ENCODE assay signal across 4 cellular contexts in the genomic region with DNA sequence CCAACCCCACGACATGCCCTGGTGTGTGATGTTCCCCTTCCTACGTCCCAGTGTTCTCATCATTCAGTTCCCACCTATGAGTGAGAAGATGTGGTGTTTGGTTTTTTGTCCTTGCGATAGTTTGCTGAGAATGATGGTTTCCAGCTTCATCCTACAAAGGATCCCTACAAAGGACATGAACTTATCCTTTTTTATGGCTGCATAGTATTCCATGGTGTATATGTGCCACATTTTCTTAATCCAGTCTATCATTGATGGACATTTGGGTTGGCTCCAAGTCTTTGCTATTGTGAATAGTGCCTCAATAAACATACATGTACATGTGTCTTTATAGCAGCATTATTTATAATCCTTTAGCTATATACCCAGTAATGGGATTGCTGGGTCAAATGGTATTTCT. TPM values are rescaled to one million over a fixed set of nuclear protein-coding genes. Genes with fewer than 3 reads are reported as not detected.
DNase-seq lines count a peak whose midpoint lies in the region; ATAC-seq, FAIRE-seq and TF ChIP-seq lines count a peak whose summit lies in the region.
"Not testable (repeated sequence)": the region's sequence is repeated elsewhere in the genome, so short reads cannot be mapped to it uniquely, and the experiment has no call there.
"Had no signal": no experiment of that assay in that cellular context is flagged by ENCODE, and none has a peak within 500 bp of the region (broad histone marks: within the 10 kb centered on the region; RNA-seq: fewer than 3 reads in every experiment).

No MANE protein-coding gene starts in this region.

- not testable (repeated sequence) for H3K9me3 ChIP-seq in HEK293 (ENCODE audit: control insufficient read depth, insufficient read depth, low read depth, low read length); K562 (replicated peaks; ENCODE audit: control insufficient read depth, insufficient read depth, low read depth, low read length)

- H3K79me2 ChIP-seq in K562 (ENCODE audit: control insufficient read depth, insufficient read depth, low read length) = not testable (repeated sequence)

- not testable (repeated sequence) for H2AFZ ChIP-seq in K562 (ENCODE audit: low read depth, low read length)

- BruUV-seq in K562 (replicated peaks; lab: Mats Ljungman, UMichigan) = not testable (repeated sequence)

- not testable (repeated sequence) for H3K9me1 ChIP-seq in K562 (ENCODE audit: control insufficient read depth, insufficient read depth, low read length)

- not testable (repeated sequence) for H3K4me1 ChIP-seq in HEK293 (ENCODE audit: control insufficient read depth, insufficient read depth, low read length); K562 (replicated peaks in 1 of 2; ENCODE audit: control insufficient read depth in 2 of 2, insufficient read depth in 2 of 2, low read length in 2 of 2)

- H3K4me3 ChIP-seq in HEK293 (ENCODE audit: low read depth, low read length); K562: not testable (repeated sequence)

- H3K36me3 ChIP-seq in HEK293 (ENCODE audit: control insufficient read depth in 2 of 2, insufficient read depth in 1 of 2, low read length in 2 of 2); K562 (ENCODE audit: control insufficient read depth, insufficient read depth, low read length): not testable (repeated sequence)

- not testable (repeated sequence) for DNase-seq in K562 (ENCODE audit: extremely low read depth in 1 of 4, low spot score in 3 of 4)

- TF ChIP-seq RAD21 in K562 (CRISPR knock-in tag; conservative IDR thresholded peaks at IDR 0.05 in 1 of 2, IDR thresholded peaks at IDR 0.05 in 1 of 2) = not testable (repeated sequence)

- TF ChIP-seq POLR2A in K562 (conservative IDR thresholded peaks at IDR 0.05) = not testable (repeated sequence)

- POLR2A ChIA-PET in HEK293 (lab: Yijun Ruan, JAX); K562 (lab: Yijun Ruan, JAX): not testable (repeated sequence)

- WGBS in K562 (ENCODE audit: insufficient coverage, low coverage, missing lambda C conversion rate) = 15% methylated on average over 3 of the region's 3 CpGs

- TF ChIP-seq EP300 in K562 (IDR thresholded peaks at IDR 0.05; ENCODE audit: low read length) = not testable (repeated sequence)

- not testable (repeated sequence) for H4K20me1 ChIP-seq in K562 (replicated peaks; ENCODE audit: control insufficient read depth, insufficient read depth, low read length)

- not testable (repeated sequence) for ATAC-seq in SK-N-SH treated with all-trans-retinoic acid at 6 μM for 48 hours, K562

- H3K4me2 ChIP-seq in K562 (ENCODE audit: insufficient read depth, low read length) = not testable (repeated sequence)

- intact Hi-C loops in K562 (cut with micrococcal nuclease) = not testable (repeated sequence)

- not testable (repeated sequence) for H3K27me3 ChIP-seq in K562 (ENCODE audit: control insufficient read depth in 2 of 2, insufficient read depth in 2 of 2, low read length in 2 of 2)

- in situ Hi-C loops in K562 (cut with MboI) = not testable (repeated sequence)

- CTCF ChIA-PET in HEK293 (lab: Yijun Ruan, JAX) = not testable (repeated sequence)
- CTCF ChIA-PET in K562 (lab: Yijun Ruan, JAX; ENCODE audit: low intra/inter-chr PET ratio) = interaction anchor here (0.6 kb wide), 1 partner anchor 72 kb away, joined by 3 read pairs; no protein-coding TSS in a partner anchor

- FAIRE-seq in K562 (lab: Jason Lieb, UNC) = not testable (repeated sequence)

- not testable (repeated sequence) for H3K9ac ChIP-seq in K562 (ENCODE audit: insufficient read depth in 1 of 2, low read depth in 2 of 2, low read length in 2 of 2)

- H3K27ac ChIP-seq in HEK293 (ENCODE audit: extremely low read depth, low read depth, low read length); K562 (ENCODE audit: extremely low read depth, low read depth, low read length): not testable (repeated sequence)

- TF ChIP-seq CTCF in HEK293 (tag by site-specific recombination; IDR thresholded peaks at IDR 0.05); K562 (IDR thresholded peaks at IDR 0.05 in 2 of 3, conservative IDR thresholded peaks at IDR 0.05 in 1 of 3; ENCODE audit: insufficient read depth in 2 of 3, low read depth in 1 of 3, low read length in 3 of 3): not testable (repeated sequence)

TF ChIP-seq in HEK293, 187 proteins besides CTCF, POLR2A, EP300 and RAD21:
- TF ChIP-seq ZNF146 (tag by site-specific recombination; IDR thresholded peaks at IDR 0.05) = peak; percentile 82

TF ChIP-seq in SK-N-SH treated with all-trans-retinoic acid at 6 μM for 48 hours, 23 proteins besides CTCF, POLR2A, EP300 and RAD21:
- TF ChIP-seq ZNF8 (CRISPR knock-in tag; IDR thresholded peaks at IDR 0.05) = peak; percentile 64

TF ChIP-seq in K562, 482 proteins besides CTCF, POLR2A, EP300 and RAD21:
- peak; percentile 49 for TF ChIP-seq ZNF146 (CRISPR knock-in tag; IDR thresholded peaks at IDR 0.05; ENCODE audit: unreplicated experiment)
TF ChIP-seq in K562: peak in this region for 1; not testable (repeated sequence) for 481.

RNA-seq across cellular contexts. Expression of a gene that starts 26.7 kb away (rescaled TPM):
- total RNA-seq in K562 (2011; cell fraction: chromatin; rRNA removed; ENCODE audit: low replicate concordance) = 0.21 and 0.39 TPM in 2 replicates
- total RNA-seq in K562 (2011; cell fraction: nucleolus; rRNA removed) = not detected in 2 replicates
- total RNA-seq in K562 (2011; cell fraction: nucleoplasm; rRNA removed) = 0.81 TPM in 1 of 2 replicates, not detected in the other
- total RNA-seq in K562 (2014; rRNA removed) = 0.32 and 0.53 TPM in 2 replicates
- total RNA-seq in K562 (2014; rRNA removed; fragmentation: Illumina TruSeq; extraction: Trizol) = 0.25 and 0.35 TPM in 2 replicates
- total RNA-seq in K562 (2015; rRNA removed; fragmentation: Illumina TruSeq; extraction: Trizol) = 0.19 and 0.29 TPM in 2 replicates
- 0.49 and 0.86 TPM in 2 replicates for total RNA-seq in K562 (2021)
- 0.22 and 0.35 TPM in 2 replicates for polyA plus RNA-seq in K562 (2011; rRNA removed)
- 0.12 and 0.19 TPM in 2 replicates for polyA plus RNA-seq in K562 (2011; cell fraction: cytosol; rRNA removed)
- 0.37 and 0.54 TPM in 2 replicates for polyA plus RNA-seq in K562 (2011; cell fraction: nucleus; rRNA removed)
- polyA plus RNA-seq in K562 (2012) = 0.29 and 0.33 TPM in 2 replicates
- 0.14 and 0.43 TPM in 2 replicates for polyA plus RNA-seq in K562 (2014; fragmentation: Illumina TruSeq; extraction: Trizol)
- under 1 TPM; 0.14 to 0.45 TPM for polyA plus RNA-seq in K562 (2014; fragmentation: Nextera tagmentation; extraction: Ambion mirVana)
- 0.37 TPM in 1 of 2 replicates, not detected in the other for polyA plus RNA-seq in K562 (2014; rRNA removed)
- polyA minus RNA-seq in K562 (2011; rRNA and poly(A)+ RNA removed) = 0.39 and 0.81 TPM in 2 replicates
- polyA minus RNA-seq in K562 (2011; cell fraction: cytosol; rRNA and poly(A)+ RNA removed) = not detected in 2 replicates
- polyA minus RNA-seq in K562 (2011; cell fraction: nucleus; rRNA and poly(A)+ RNA removed) = 0.27 and 0.78 TPM in 2 replicates
- polyA plus RNA-seq: CD14-positive monocyte had no signal
